22 cellular contexts compared by ENCODE assay signal in genomic region chr2:54475919-54476318, GRCh38. TPM values are rescaled to one million over a fixed set of nuclear protein-coding genes. Genes with fewer than 3 reads are reported as not detected.
A peak's percentile ranks its signal among the peaks of the same experiment; 100 is the strongest.
DNase-seq lines count a peak whose midpoint lies in the region; ATAC-seq, FAIRE-seq and TF ChIP-seq lines count a peak whose summit lies in the region.
"Had no signal": no experiment of that assay in that cellular context is flagged by ENCODE, and none has a peak within 500 bp of the region (broad histone marks: within the 10 kb centered on the region; RNA-seq: fewer than 3 reads in every experiment).

No MANE protein-coding gene starts in this region.

- no peaks in the 10 kb centered on the region for H3K36me3 Mint-ChIP-seq in activated naive CD4-positive, alpha-beta T cell treated with anti-CD3 and anti-CD28 coated beads for 36 hours (ENCODE audit: low read depth)
- H3K36me3 Mint-ChIP-seq: CD14-positive monocyte had no signal

- no peak for FAIRE-seq in RCC 7860 (lab: Jason Lieb, UNC)
- FAIRE-seq: A549, G401.6, GM12892 had no signal

- H3K9me3 ChIP-seq in left ventricle myocardium inferior (replicated peaks): peaks cover 10% of the 10 kb centered on the region
- no peaks in the 10 kb centered on the region for H3K9me3 ChIP-seq in esophagus muscularis mucosa
- no peaks in the 10 kb centered on the region for H3K9me3 ChIP-seq in smooth muscle cell (replicated peaks; ENCODE audit: low read depth)
- H3K9me3 ChIP-seq: A549, SJSA1 had no signal

- peaks cover 47% of the 10 kb centered on the region for H4K20me1 ChIP-seq in smooth muscle cell (ENCODE audit: low read depth)

- TF ChIP-seq EP300 in esophagus muscularis mucosa (IDR thresholded peaks at IDR 0.05): no peak

- DNase-seq in left ventricle myocardium inferior (no peak), Right ventricle myocardium superior (no peak), esophagus muscularis mucosa (ENCODE audit: extremely low spot score) (no peak), smooth muscle cell (lab: John Stamatoyannopoulos, UW; ENCODE audit: unreplicated experiment) (no peak), HuH-7 (ENCODE audit: low spot score) (no peak), RCC 7860 (ENCODE audit: low spot score) (no peak)
- DNase-seq in activated naive CD4-positive, alpha-beta T cell treated with anti-CD3 and anti-CD28 coated beads for 36 hours: no peak
- DNase-seq: GM23248, H9, NCI-H1092 treated with DMSO at 0.1 percent for 48 hours, NCI-H1436 treated with DMSO at 0.1 percent for 48 hours, NCI-H1930, NCI-H510A, NCI-H774 had no signal

- no peak for TF ChIP-seq CTCF in left ventricle myocardium inferior (IDR thresholded peaks at IDR 0.05; ENCODE audit: borderline replicate concordance)
- no peak for TF ChIP-seq CTCF in esophagus muscularis mucosa (IDR thresholded peaks at IDR 0.05)
- no peak for TF ChIP-seq CTCF in smooth muscle cell (IDR thresholded peaks at IDR 0.05; ENCODE audit: borderline replicate concordance, insufficient read depth, poor library complexity, severe bottlenecking)

- H3K36me3 ChIP-seq in left ventricle myocardium inferior: no peaks in the 10 kb centered on the region
- H3K36me3 ChIP-seq in esophagus muscularis mucosa: no peaks in the 10 kb centered on the region
- H3K36me3 ChIP-seq in smooth muscle cell (ENCODE audit: low read depth): no peaks in the 10 kb centered on the region
- H3K36me3 ChIP-seq: SJSA1 had no signal

- no peak overlapping the region for H3K4me2 ChIP-seq in smooth muscle cell
- H3K4me2 ChIP-seq: A549, KMS-11 had no signal

- peaks cover 2% of the 10 kb centered on the region for H3K9me3 Mint-ChIP-seq in activated naive CD4-positive, alpha-beta T cell treated with anti-CD3 and anti-CD28 coated beads for 36 hours
- H3K9me3 Mint-ChIP-seq: H9 had no signal

- H3K4me1 Mint-ChIP-seq in activated naive CD4-positive, alpha-beta T cell treated with anti-CD3 and anti-CD28 coated beads for 36 hours (ENCODE audit: low read depth): no peaks in the 10 kb centered on the region
- H3K4me1 Mint-ChIP-seq: CD14-positive monocyte had no signal

- H3K4me3 Mint-ChIP-seq in activated naive CD4-positive, alpha-beta T cell treated with anti-CD3 and anti-CD28 coated beads for 36 hours: no peak overlapping the region
- H3K4me3 Mint-ChIP-seq: B cell, CD14-positive monocyte, H9 had no signal

- H2AFZ ChIP-seq in smooth muscle cell (ENCODE audit: low read depth): no peak overlapping the region
- H2AFZ ChIP-seq: GM23248 had no signal

- 96% methylated on average over 4 of the region's 5 CpGs for WGBS in esophagus muscularis mucosa
- WGBS in smooth muscle cell (ENCODE audit: low lambda C conversion rate): 94% methylated on average over 5 of the region's 5 CpGs

- H3K79me2 ChIP-seq in smooth muscle cell (ENCODE audit: low read depth): peaks cover 99% of the 10 kb centered on the region

- CTCF ChIA-PET in activated naive CD4-positive, alpha-beta T cell treated with anti-CD3 and anti-CD28 coated beads for 36 hours (lab: Charles Lee): interaction anchor here (0.8 kb wide), 1 partner anchor 190 kb away, joined by 3 read pairs; no protein-coding TSS in a partner anchor

- H3K9ac ChIP-seq in smooth muscle cell (ENCODE audit: low read depth): no peak overlapping the region
- H3K9ac ChIP-seq: GM23248, KMS-11 had no signal

- peak overlapping the region; percentile 75 for H3K27ac ChIP-seq in left ventricle myocardium inferior (replicated peaks)
- H3K27ac ChIP-seq in esophagus muscularis mucosa (replicated peaks in 1 of 4): peak overlapping the region in 3 of 4 donors; percentile 34 to 57 (median 40)
- H3K27ac ChIP-seq in smooth muscle cell (ENCODE audit: low read depth): peak overlapping the region; percentile 55
- H3K27ac ChIP-seq: A549, GM23248, KMS-11, SJSA1 had no signal

- H3F3A ChIP-seq in smooth muscle cell (ENCODE audit: low read depth): peaks cover 15% of the 10 kb centered on the region

- ATAC-seq in Right ventricle myocardium superior (ENCODE audit: poor library complexity): no peak
- ATAC-seq: A549, Panc1 had no signal

- intact Hi-C loops in left ventricle myocardium inferior (cut with micrococcal nuclease) (no loop called here), Right ventricle myocardium superior (cut with DNase I) (no loop called here), esophagus muscularis mucosa (cut with DNase I) (no loop called here)
- intact Hi-C loops in activated naive CD4-positive, alpha-beta T cell treated with anti-CD3 and anti-CD28 coated beads for 36 hours (cut with micrococcal nuclease): no loop called here

- no peaks in the 10 kb centered on the region for H3K27me3 ChIP-seq in left ventricle myocardium inferior (ENCODE audit: low read depth)
- H3K27me3 ChIP-seq in esophagus muscularis mucosa: no peaks in the 10 kb centered on the region
- H3K27me3 ChIP-seq in smooth muscle cell (ENCODE audit: low read depth): no peaks in the 10 kb centered on the region
- H3K27me3 ChIP-seq: SJSA1 had no signal

- H3K4me1 ChIP-seq in left ventricle myocardium inferior (peaks cover 99% of the 10 kb centered on the region), esophagus muscularis mucosa (peaks cover 94 to 100% (median 99%) of the 10 kb centered on the region in 4 donors), smooth muscle cell (ENCODE audit: low read depth) (peaks cover 19% of the 10 kb centered on the region)

- H3K27ac Mint-ChIP-seq in activated naive CD4-positive, alpha-beta T cell treated with anti-CD3 and anti-CD28 coated beads for 36 hours: no peak overlapping the region
- H3K27ac Mint-ChIP-seq: B cell, CD14-positive monocyte had no signal

- H3K4me3 ChIP-seq in left ventricle myocardium inferior: no peak overlapping the region
- H3K4me3 ChIP-seq in esophagus muscularis mucosa: no peak overlapping the region
- H3K4me3 ChIP-seq in smooth muscle cell: no peak overlapping the region
- H3K4me3 ChIP-seq: A549, GM23248, SJSA1 had no signal

- no peak for TF ChIP-seq POLR2A in esophagus muscularis mucosa (IDR thresholded peaks at IDR 0.05; ENCODE audit: low read depth)

- peaks cover 3% of the 10 kb centered on the region for H3K27me3 Mint-ChIP-seq in activated naive CD4-positive, alpha-beta T cell treated with anti-CD3 and anti-CD28 coated beads for 36 hours (ENCODE audit: low read depth)
- H3K27me3 Mint-ChIP-seq: B cell had no signal

RNA-seq across cellular contexts. Expression of gene SPTBN1, which starts 19.8 kb away (rescaled TPM):
- total RNA-seq in left ventricle myocardium inferior: 484 TPM
- total RNA-seq in Right ventricle myocardium superior: 391 TPM
- total RNA-seq in esophagus muscularis mucosa: 100 to 1,000 TPM; 465 to 600 (median 547) TPM
- total RNA-seq in smooth muscle cell: 186 and 215 TPM in 2 replicates
- polyA plus RNA-seq in smooth muscle cell: 76.3 and 78.7 TPM in 2 replicates
- 100 to 1,000 TPM; 103 to 107 TPM for total RNA-seq in activated naive CD4-positive, alpha-beta T cell treated with anti-CD3 and anti-CD28 coated beads for 36 hours
